ENCODE assay signal across 23 cellular contexts in the genomic region with DNA sequence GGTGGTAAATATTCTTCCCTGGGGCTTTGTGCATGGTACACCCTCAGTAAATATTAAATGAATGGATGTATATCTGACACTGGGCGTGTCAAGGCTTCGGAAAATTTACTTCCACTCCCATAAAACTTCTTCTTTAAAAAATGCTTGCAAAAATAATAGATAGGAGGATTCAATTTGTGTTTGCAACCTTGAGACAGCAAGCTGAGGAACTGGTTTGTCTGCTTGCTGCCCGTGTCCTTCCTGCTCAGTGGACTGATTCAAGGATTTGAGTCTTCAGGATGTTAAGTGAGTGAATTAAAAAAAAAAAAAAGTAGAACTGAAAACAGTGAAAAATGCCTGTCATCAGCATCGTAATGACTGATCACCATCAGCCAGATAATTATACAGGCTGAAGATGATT.
DNase-seq lines count a peak whose midpoint lies in the region; ATAC-seq and TF ChIP-seq lines count a peak whose summit lies in the region.
"Had no signal": no experiment of that assay in that cellular context is flagged by ENCODE, and none has a peak within 500 bp of the region (broad histone marks: within the 10 kb centered on the region; RNA-seq: fewer than 3 reads in every experiment).

No MANE protein-coding gene starts in this region.

- DNase-seq in H9, result no peak
- peak; percentile 5 for DNase-seq in kidney tubule cell (ENCODE audit: low spot score)
- DNase-seq in GOT3 (lab: John Stamatoyannopoulos, UW), result no peak
- no peak for DNase-seq in posterior cingulate gyrus
- DNase-seq: ACHN; activated CD4-positive, alpha-beta T cell treated with anti-CD3 and anti-CD28 coated beads, Interleukin-2, amount 10 ng/mL, durations not matched to agents 24 days and 14 days; activated gamma-delta T cell treated with Interleukin-2 at 50 U/mL for 16 hours; activated T-cell treated with anti-CD3 and anti-CD28 coated beads, Interleukin-2, amount 50 U/mL, for 24 hours; dermis blood vessel endothelial cell; Kasumi-1; midbrain; MV-4-11; naive thymus-derived CD8-positive, alpha-beta T cell; NCI-H1930; NCI-H2227 treated with DMSO at 0.1 percent for 48 hours; nucleus accumbens; stimulated activated naive CD8-positive, alpha-beta T cell treated with anti-CD3 and anti-CD28 coated beads, Interleukin-15, Interleukin-2, amounts not matched to agents 100 U/mL and 50 U/mL, for 24 hours; T-helper 17 cell; testis had no signal

- peaks cover 0 to 2% (median 0%) of the 10 kb centered on the region in 3 experiments; a peak in 3 of 7 replicates for H3K36me3 Mint-ChIP-seq in H9 (ENCODE audit: insufficient read depth in 1 of 3, low read depth in 3 of 3)
- H3K36me3 Mint-ChIP-seq: naive thymus-derived CD8-positive, alpha-beta T cell had no signal

- H3K4me1 ChIP-seq in H9 (ENCODE audit: insufficient read depth, low read length), result peaks cover 3% of the 10 kb centered on the region
- H3K4me1 ChIP-seq: testis had no signal

- peaks cover 20 to 22% of the 10 kb centered on the region in 2 experiments for H3K4me1 Mint-ChIP-seq in H9
- H3K4me1 Mint-ChIP-seq: activated CD4-positive, alpha-beta T cell treated with anti-CD3 and anti-CD28 coated beads, Interleukin-2, amount 10 ng/mL, durations not matched to agents 24 days and 14 days; naive thymus-derived CD8-positive, alpha-beta T cell; T-helper 17 cell had no signal

- no peak overlapping the region for H3K9ac ChIP-seq in H9 (ENCODE audit: extremely low read depth, insufficient read length, low read length)

- no peak overlapping the region for H2AK5ac ChIP-seq in H9 (ENCODE audit: insufficient read length, low read length)

- TF ChIP-seq CTCF in 22Rv1 (IDR thresholded peaks at IDR 0.05) (no peak), H9 (conservative IDR thresholded peaks at IDR 0.05) (no peak), VCaP (conservative IDR thresholded peaks at IDR 0.05) (no peak)

- H3K9me3 ChIP-seq in H9 (ENCODE audit: control insufficient read depth, low read depth, low read length), result no peaks in the 10 kb centered on the region
- H3K9me3 ChIP-seq: testis had no signal

- H3K27ac Mint-ChIP-seq in H9, result peak overlapping the region in 2 of 3 experiments; percentile 54 to 65; a peak in 3 of 7 replicates
- H3K27ac Mint-ChIP-seq: activated CD4-positive, alpha-beta T cell treated with anti-CD3 and anti-CD28 coated beads, Interleukin-2, amount 10 ng/mL, durations not matched to agents 24 days and 14 days; activated T-cell treated with anti-CD3 and anti-CD28 coated beads, Interleukin-2, amount 50 U/mL, for 24 hours; naive thymus-derived CD8-positive, alpha-beta T cell; T-helper 17 cell had no signal

- no peak overlapping the region for H4K5ac ChIP-seq in H9 (ENCODE audit: insufficient read length, low read depth, low read length)

- H3K79me2 ChIP-seq in H9 (ENCODE audit: insufficient read depth, low read length), result no peaks in the 10 kb centered on the region

- no peak overlapping the region for H2BK20ac ChIP-seq in H9 (ENCODE audit: low read depth, low read length, poor library complexity, severe bottlenecking)

- H2BK12ac ChIP-seq in H9 (ENCODE audit: insufficient read length, low read depth, low read length), result no peak overlapping the region

- no peaks in the 10 kb centered on the region for H3K23me2 ChIP-seq in H9 (ENCODE audit: insufficient read length, low read depth, low read length, poor library complexity, severe bottlenecking)

- H3T11ph ChIP-seq in H9 (ENCODE audit: low read length), result no peak overlapping the region

- H4K20me1 ChIP-seq in H9 (ENCODE audit: control insufficient read depth, insufficient read depth, insufficient read length), result no peaks in the 10 kb centered on the region

- H3K14ac ChIP-seq in H9 (ENCODE audit: insufficient read depth, low read length), result no peak overlapping the region

- H2BK15ac ChIP-seq in H9 (ENCODE audit: low read depth, low read length), result no peak overlapping the region

- H3K4ac ChIP-seq in H9 (ENCODE audit: low read depth, low read length), result no peak overlapping the region

- no peaks in the 10 kb centered on the region for H3K27me3 Mint-ChIP-seq in H9 (ENCODE audit: low read depth)
- H3K27me3 Mint-ChIP-seq: activated CD4-positive, alpha-beta T cell treated with anti-CD3 and anti-CD28 coated beads, Interleukin-2, amount 10 ng/mL, durations not matched to agents 24 days and 14 days; activated T-cell treated with anti-CD3 and anti-CD28 coated beads, Interleukin-2, amount 50 U/mL, for 24 hours; naive thymus-derived CD8-positive, alpha-beta T cell; T-helper 17 cell had no signal

- no peak overlapping the region for H4K91ac ChIP-seq in H9 (ENCODE audit: insufficient read length, low read depth, low read length)

- H2BK120ac ChIP-seq in H9 (ENCODE audit: low read depth, low read length, poor library complexity, severe bottlenecking), result no peak overlapping the region

- WGBS in H9 (ENCODE audit: extremely low coverage, insufficient read length, low lambda C conversion rate), result no CpG with 5 or more reads among the region's 4 CpGs

- no peaks in the 10 kb centered on the region for H3K27me3 ChIP-seq in H9 (ENCODE audit: insufficient read depth, low read length)
- H3K27me3 ChIP-seq: testis had no signal

- H3K18ac ChIP-seq in H9 (ENCODE audit: insufficient read length, low read depth, low read length), result no peak overlapping the region

- no peak for ATAC-seq in GM21515 (IDR thresholded peaks at IDR 0.05; ENCODE audit: unreplicated experiment)
- ATAC-seq: naive thymus-derived CD8-positive, alpha-beta T cell; SK-N-SH treated with all-trans-retinoic acid at 6 μM for 48 hours; stimulated activated naive CD8-positive, alpha-beta T cell treated with anti-CD3 and anti-CD28 coated beads, Interleukin-15, Interleukin-2, amounts not matched to agents 100 U/mL and 50 U/mL, for 24 hours; T-helper 17 cell had no signal

- intact Hi-C loops in posterior cingulate gyrus (cut with DNase I), result no loop called here

- H3K79me1 ChIP-seq in H9 (ENCODE audit: insufficient read depth, low read depth, low read length, poor library complexity, severe bottlenecking), result no peaks in the 10 kb centered on the region

- H3K27ac ChIP-seq in 22Rv1 (peak overlapping the region; percentile 37), H9 (ENCODE audit: insufficient read length, low read depth, low read length) (no peak overlapping the region), VCaP (peak overlapping the region; percentile 72)
- H3K27ac ChIP-seq: testis had no signal

- no peak overlapping the region for H2BK5ac ChIP-seq in H9 (ENCODE audit: insufficient read length, low read length)

- H3K23ac ChIP-seq in H9 (ENCODE audit: insufficient read length, low read depth, low read length), result no peak overlapping the region

- peaks cover 0 to 2% of the 10 kb centered on the region in 2 experiments; a peak in 2 of 5 replicates for H3K9me3 Mint-ChIP-seq in H9
- H3K9me3 Mint-ChIP-seq: activated CD4-positive, alpha-beta T cell treated with anti-CD3 and anti-CD28 coated beads, Interleukin-2, amount 10 ng/mL, durations not matched to agents 24 days and 14 days; activated T-cell treated with anti-CD3 and anti-CD28 coated beads, Interleukin-2, amount 50 U/mL, for 24 hours had no signal

- H2AFZ ChIP-seq in H9 (ENCODE audit: low read length), result no peak overlapping the region

- H3K4me2 ChIP-seq in H9 (ENCODE audit: insufficient read depth, insufficient read length, low read length), result no peak overlapping the region

- no peak overlapping the region for H3K56ac ChIP-seq in H9 (ENCODE audit: insufficient read length, low read depth, low read length)

- H3K4me3 Mint-ChIP-seq in H9, result no peak overlapping the region
- H3K4me3 Mint-ChIP-seq: activated CD4-positive, alpha-beta T cell treated with anti-CD3 and anti-CD28 coated beads, Interleukin-2, amount 10 ng/mL, durations not matched to agents 24 days and 14 days; activated T-cell treated with anti-CD3 and anti-CD28 coated beads, Interleukin-2, amount 50 U/mL, for 24 hours; naive thymus-derived CD8-positive, alpha-beta T cell; T-helper 17 cell had no signal

- H4K8ac ChIP-seq in H9 (replicated peaks; ENCODE audit: insufficient read length, low read depth, low read length), result no peak overlapping the region
